Comparison of ENCODE assay signal across 9 cellular contexts in the genomic region with DNA sequence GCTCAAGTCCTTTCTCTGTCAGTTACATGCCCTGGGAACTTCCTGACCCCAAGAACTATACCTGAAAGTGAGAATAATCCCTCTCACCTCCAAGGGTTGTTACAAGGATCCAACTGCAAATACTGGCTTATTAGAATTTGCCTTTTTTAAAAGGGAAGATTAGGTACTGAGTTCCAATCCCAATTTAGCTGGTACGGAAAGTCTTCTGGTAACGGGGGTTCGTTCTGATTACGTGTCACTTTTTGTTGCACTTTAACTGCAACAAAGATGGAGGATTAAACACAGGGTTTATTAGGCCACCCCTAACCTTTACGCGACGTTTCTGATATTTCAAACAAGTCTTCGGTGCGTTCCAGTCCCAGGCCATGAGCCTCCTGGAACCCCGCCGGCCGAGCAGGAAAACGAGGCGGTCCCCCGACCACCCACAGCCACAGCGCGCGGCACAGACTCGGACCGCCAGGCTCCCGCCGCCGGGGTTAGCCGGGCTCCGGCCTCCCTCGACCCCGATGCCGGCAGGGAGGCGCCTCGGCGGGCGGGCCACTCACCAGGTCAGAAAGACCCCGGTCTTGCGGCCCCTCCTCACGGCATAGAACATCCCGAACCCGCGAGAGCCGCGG. TPM values are rescaled to one million over a fixed set of nuclear protein-coding genes. Genes with fewer than 3 reads are reported as not detected.
DNase-seq lines count a peak whose midpoint lies in the region; ATAC-seq and TF ChIP-seq lines count a peak whose summit lies in the region.
"Had no signal": no experiment of that assay in that cellular context is flagged by ENCODE, and none has a peak within 500 bp of the region (broad histone marks: within the 10 kb centered on the region; RNA-seq: fewer than 3 reads in every experiment).

No MANE protein-coding gene starts in this region.

- H3K36me3 ChIP-seq in BJ (ENCODE audit: control insufficient read depth, insufficient read depth, low read length) = peaks cover 7% of the 10 kb centered on the region
- peaks cover 3 to 41% (median 27%) of the 10 kb centered on the region in 4 donors for H3K36me3 ChIP-seq in upper lobe of left lung

- CTCF ChIA-PET in BJ (lab: Yijun Ruan, JAX) = no interaction called here

- 0 to 1% methylated on average over 23 to 27 of the region's 40 CpGs for WGBS in upper lobe of left lung, 2 donors

- TF ChIP-seq POLR2A in upper lobe of left lung (IDR thresholded peaks at IDR 0.05) = no peak

- TF ChIP-seq EP300 in upper lobe of left lung (IDR thresholded peaks at IDR 0.05) = no peak

- DNase-seq in BJ (ENCODE audit: low read depth) (no peak), left lobe of liver (ENCODE audit: low spot score) (no peak), upper lobe of left lung (no peak), AG08396 (ENCODE audit: low spot score) (no peak), T1000 (lab: John Stamatoyannopoulos, UW) (no peak)

- peak overlapping the region; percentile 96 for H3K4me3 ChIP-seq in BJ (ENCODE audit: low read depth, low read length)
- peak overlapping the region; percentile 68 to 100 (median 97) for H3K4me3 ChIP-seq in upper lobe of left lung

- TF ChIP-seq CTCF in BJ (IDR thresholded peaks at IDR 0.05; ENCODE audit: insufficient read depth, low read depth, low read length) = no peak
- peak in 1 of 6 experiments; percentile 23 for TF ChIP-seq CTCF in upper lobe of left lung (IDR thresholded peaks at IDR 0.05)

- H3K27me3 ChIP-seq in BJ (ENCODE audit: control insufficient read depth, insufficient read depth, low read length) = no peaks in the 10 kb centered on the region
- H3K27me3 ChIP-seq in upper lobe of left lung = no peaks in the 10 kb centered on the region

- H3K27ac ChIP-seq in angular gyrus (ENCODE audit: low read depth, low read length) = peak overlapping the region; percentile 72
- peak overlapping the region; percentile 92 to 98 (median 96) for H3K27ac ChIP-seq in upper lobe of left lung

- POLR2A ChIA-PET in BJ (lab: Charles Lee) = interaction anchor here (0.6 to 1.0 kb wide), 2 partner anchors 17 to 18 kb away, joined by 4 to 9 read pairs; no protein-coding TSS in a partner anchor

- peak; percentile 33 for ATAC-seq in GM19455 (IDR thresholded peaks at IDR 0.05; ENCODE audit: unreplicated experiment)
- peak; percentile 15 for ATAC-seq in HG03460 (IDR thresholded peaks at IDR 0.05; ENCODE audit: unreplicated experiment)
- ATAC-seq in left lobe of liver = peak; percentile 23
- peak; percentile 6 to 55 for ATAC-seq in upper lobe of left lung (ENCODE audit: low FRiP score in 2 of 2)

- no peaks in the 10 kb centered on the region for H3K9me3 ChIP-seq in upper lobe of left lung

- H3K4me1 ChIP-seq in upper lobe of left lung = peaks cover 18 to 20% (median 18%) of the 10 kb centered on the region in 4 donors

RNA-seq across cellular contexts. Expression of a gene that starts 0.4 kb away (rescaled TPM):
- 19.3 and 19.7 TPM in 2 replicates for polyA plus RNA-seq in BJ (2011; rRNA removed)
- polyA minus RNA-seq in BJ (2011; rRNA and poly(A)+ RNA removed) = 7.9 and 8.7 TPM in 2 replicates
- total RNA-seq in left lobe of liver (9.5 TPM), upper lobe of left lung (10 to 100 TPM; 17.1 to 19.5 (median 18.0) TPM)

RNA-seq across cellular contexts. Expression of a gene that starts 17.4 kb away (rescaled TPM):
- 1,722 and 1,770 TPM in 2 replicates for polyA plus RNA-seq in BJ (2011; rRNA removed)
- polyA minus RNA-seq in BJ (2011; rRNA and poly(A)+ RNA removed) = 107 and 181 TPM in 2 replicates
- total RNA-seq in left lobe of liver (388 TPM), upper lobe of left lung (1,000 to 10,000 TPM in 2 of 6 donors, 100 to 1,000 TPM in 4; 689 to 1,790 (median 847) TPM)

RNA-seq across cellular contexts. Expression of a gene that starts 37.2 kb away (rescaled TPM):
- 0.07 and 0.15 TPM in 2 replicates for polyA plus RNA-seq in BJ (2011; rRNA removed)
- not detected in 2 replicates for polyA minus RNA-seq in BJ (2011; rRNA and poly(A)+ RNA removed)
- total RNA-seq in left lobe of liver (40.1 TPM), upper lobe of left lung (1 to 10 TPM in 3 of 6 donors, under 1 TPM in 2, not detected in 1; 0.79 to 2.3 (median 1.3) TPM)
- total RNA-seq: LHCN-M2 had no signal

RNA-seq across cellular contexts. Expression of a gene that starts 38.4 kb away (rescaled TPM):
- 53.3 and 57.6 TPM in 2 replicates for polyA plus RNA-seq in BJ (2011; rRNA removed)
- 15.5 and 17.0 TPM in 2 replicates for polyA minus RNA-seq in BJ (2011; rRNA and poly(A)+ RNA removed)
- total RNA-seq in left lobe of liver = 297 TPM
- total RNA-seq in upper lobe of left lung = 10 to 100 TPM; 40.9 to 87.3 (median 77.3) TPM

Comparison
In these comparisons a context has a peak if more than half of its experiments do, and no peak if none do; other contexts are left out.
1. RNA of a gene that starts 37.2 kb away (total RNA-seq): 40.1 TPM in left lobe of liver (single experiment); 0.79 to 2.3 TPM in upper lobe of left lung; every median in the first group is over 10 times any median in the second.
2. Peak in every context shown above with its lines, with median percentiles within 50 percentile points of each other: ATAC-seq.